In genomic region chr6:168341280-168341679, GRCh38 we compare ENCODE assay signal across 26 cellular contexts.
"Had no signal": no experiment of that assay in that cellular context is flagged by ENCODE, and none has a peak within 500 bp of the region (broad histone marks: within the 10 kb centered on the region; RNA-seq: fewer than 3 reads in every experiment).

No MANE protein-coding gene starts in this region.

- H3K4me3 Mint-ChIP-seq: stimulated activated effector memory CD8-positive, alpha-beta T cell treated with anti-CD3 and anti-CD28 coated beads, Interleukin-12 subunit alpha, Interleukin-12 subunit beta, amount 100 ng/mL, for 72 hours; stimulated activated memory B cell treated with anti-CD40 and anti-IgM and Interleukin-4, amounts not matched to agents 10 μg/mL and 1 μg/mL and 100 μg/mL, for 72 hours; stimulated activated naive B cell treated with anti-CD40 and anti-IgM and Interleukin-4, amounts not matched to agents 10 μg/mL and 1 μg/mL and 100 μg/mL, for 72 hours; stimulated activated naive CD8-positive, alpha-beta T cell treated with anti-CD3 and anti-CD28 coated beads, Interleukin-15, amount 100 ng/mL, for 72 hours; stimulated activated naive CD8-positive, alpha-beta T cell treated with anti-CD3 and anti-CD28 coated beads, Interleukin-15, Interleukin-2, amounts not matched to agents 100 ng/mL and 50 ng/mL, for 24 hours had no signal

- H3K36me3 Mint-ChIP-seq: stimulated activated effector memory CD8-positive, alpha-beta T cell treated with anti-CD3 and anti-CD28 coated beads, Interleukin-12 subunit alpha, Interleukin-12 subunit beta, amount 100 ng/mL, for 72 hours; stimulated activated memory B cell treated with anti-CD40 and anti-IgM and Interleukin-4, amounts not matched to agents 10 μg/mL and 1 μg/mL and 100 μg/mL, for 72 hours; stimulated activated naive B cell treated with anti-CD40 and anti-IgM and Interleukin-4, amounts not matched to agents 10 μg/mL and 1 μg/mL and 100 μg/mL, for 72 hours; type B pancreatic cell had no signal

- H3K4me3 ChIP-seq: stomach, suprapubic skin, testis, thoracic aorta, thyroid gland, tibial artery, tibial nerve, transverse colon, upper lobe of left lung, uterus, vagina had no signal

- H3K27ac Mint-ChIP-seq: stimulated activated effector memory CD8-positive, alpha-beta T cell treated with anti-CD3 and anti-CD28 coated beads, Interleukin-12 subunit alpha, Interleukin-12 subunit beta, amount 100 ng/mL, for 72 hours; stimulated activated memory B cell treated with anti-CD40 and anti-IgM and Interleukin-4, amounts not matched to agents 10 μg/mL and 1 μg/mL and 100 μg/mL, for 72 hours; stimulated activated naive B cell treated with anti-CD40 and anti-IgM and Interleukin-4, amounts not matched to agents 10 μg/mL and 1 μg/mL and 100 μg/mL, for 72 hours; stimulated activated naive CD8-positive, alpha-beta T cell treated with anti-CD3 and anti-CD28 coated beads, Interleukin-15, amount 100 ng/mL, for 72 hours; stimulated activated naive CD8-positive, alpha-beta T cell treated with anti-CD3 and anti-CD28 coated beads, Interleukin-15, Interleukin-2, amounts not matched to agents 100 ng/mL and 50 ng/mL, for 24 hours; type B pancreatic cell had no signal

- H3K27ac ChIP-seq: stomach, suprapubic skin, testis, thoracic aorta, thyroid gland, tibial artery, tibial nerve, transverse colon, upper lobe of left lung, uterus, vagina had no signal

- H3K27me3 ChIP-seq: testis, thyroid gland, upper lobe of left lung, uterus, vagina had no signal

- H3K9me3 ChIP-seq: stomach, suprapubic skin, testis, thoracic aorta, thyroid gland, tibial artery, tibial nerve, transverse colon, upper lobe of left lung, uterus, vagina had no signal

- H3K4me1 Mint-ChIP-seq: stimulated activated effector memory CD8-positive, alpha-beta T cell treated with anti-CD3 and anti-CD28 coated beads, Interleukin-12 subunit alpha, Interleukin-12 subunit beta, amount 100 ng/mL, for 72 hours; stimulated activated memory B cell treated with anti-CD40 and anti-IgM and Interleukin-4, amounts not matched to agents 10 μg/mL and 1 μg/mL and 100 μg/mL, for 72 hours; stimulated activated naive B cell treated with anti-CD40 and anti-IgM and Interleukin-4, amounts not matched to agents 10 μg/mL and 1 μg/mL and 100 μg/mL, for 72 hours; stimulated activated naive CD8-positive, alpha-beta T cell treated with anti-CD3 and anti-CD28 coated beads, Interleukin-15, amount 100 ng/mL, for 72 hours had no signal

- DNase-seq: stimulated activated CD4-positive, alpha-beta T cell treated with anti-CD3 and anti-CD28 coated beads, Interleukin-2, amount 100 ng/mL, for 48 hours; stimulated activated CD4-positive, alpha-beta T cell treated with anti-CD3 and anti-CD28 coated beads, Interleukin-4, amount 100 ng/mL, for 1 hour; stimulated activated CD4-positive, alpha-beta T cell treated with anti-CD3 and anti-CD28 coated beads, Interleukin-4, amount 100 ng/mL, for 24 hours; stimulated activated CD4-positive, alpha-beta T cell treated with anti-CD3 and anti-CD28 coated beads, Interleukin-4, amount 100 ng/mL, for 4 hours; stimulated activated CD8-positive, alpha-beta memory T cell treated with anti-CD3 and anti-CD28 coated beads, Interleukin-4, amount 100 ng/mL, for 48 hours; stimulated activated naive B cell treated with anti-CD40 and anti-IgM and Interleukin-4, amounts not matched to agents 10 μg/mL and 1 μg/mL and 100 μg/mL, for 72 hours; stimulated activated naive CD4-positive, alpha-beta T cell; stimulated activated naive CD4-positive, alpha-beta T cell treated with Interleukin-2 at 50 U/mL for 16 hours; stimulated activated naive CD8-positive, alpha-beta T cell treated with anti-CD3 and anti-CD28 coated beads, Interleukin-15, amount 100 ng/mL, for 72 hours; stimulated activated naive CD8-positive, alpha-beta T cell treated with anti-CD3 and anti-CD28 coated beads, Interleukin-15, Interleukin-2, amounts not matched to agents 100 U/mL and 50 U/mL, for 24 hours; stomach; substantia nigra; testis; thyroid gland; tibial artery; transverse colon; upper lobe of left lung; uterus had no signal

- ATAC-seq: stimulated activated effector memory CD8-positive, alpha-beta T cell treated with anti-CD3 and anti-CD28 coated beads, Interleukin-12 subunit alpha, Interleukin-12 subunit beta, amount 100 ng/mL, for 72 hours; stimulated activated memory B cell treated with anti-CD40 and anti-IgM and Interleukin-4, amounts not matched to agents 10 μg/mL and 1 μg/mL and 100 μg/mL, for 72 hours; stimulated activated naive B cell treated with anti-CD40 and anti-IgM and Interleukin-4, amounts not matched to agents 10 μg/mL and 1 μg/mL and 100 μg/mL, for 72 hours; stimulated activated naive CD8-positive, alpha-beta T cell treated with anti-CD3 and anti-CD28 coated beads, Interleukin-15, amount 100 ng/mL, for 72 hours; stimulated activated naive CD8-positive, alpha-beta T cell treated with anti-CD3 and anti-CD28 coated beads, Interleukin-15, Interleukin-2, amounts not matched to agents 100 U/mL and 50 U/mL, for 24 hours had no signal

- H3K9me3 Mint-ChIP-seq: stimulated activated effector memory CD8-positive, alpha-beta T cell treated with anti-CD3 and anti-CD28 coated beads, Interleukin-12 subunit alpha, Interleukin-12 subunit beta, amount 100 ng/mL, for 72 hours; stimulated activated memory B cell treated with anti-CD40 and anti-IgM and Interleukin-4, amounts not matched to agents 10 μg/mL and 1 μg/mL and 100 μg/mL, for 72 hours; stimulated activated naive CD8-positive, alpha-beta T cell treated with anti-CD3 and anti-CD28 coated beads, Interleukin-15, amount 100 ng/mL, for 72 hours; stimulated activated naive CD8-positive, alpha-beta T cell treated with anti-CD3 and anti-CD28 coated beads, Interleukin-15, Interleukin-2, amounts not matched to agents 100 ng/mL and 50 ng/mL, for 24 hours; type B pancreatic cell had no signal

- H3K4me1 ChIP-seq: stomach, testis, thyroid gland, tibial artery, tibial nerve, upper lobe of left lung, uterus, vagina had no signal

- H3K36me3 ChIP-seq: stomach, suprapubic skin, thoracic aorta, thyroid gland, tibial artery, tibial nerve, transverse colon, upper lobe of left lung, uterus, vagina had no signal
